ENCODE assay signal across 36 cellular contexts in genomic region chr10:59216178-59216869, GRCh38. TPM values are rescaled to one million over a fixed set of nuclear protein-coding genes. Genes with fewer than 3 reads are reported as not detected.
"Had no signal": no experiment of that assay in that cellular context is flagged by ENCODE, and none has a peak within 500 bp of the region (broad histone marks: within the 10 kb centered on the region; RNA-seq: fewer than 3 reads in every experiment).

No MANE protein-coding gene starts in this region.

- H3K4me1 ChIP-seq: ascending aorta, body of pancreas, breast epithelium had no signal

- H3K36me3 ChIP-seq: adrenal gland, ascending aorta, brain microvascular endothelial cell, breast epithelium, cardiac muscle cell had no signal

- ATAC-seq: activated naive CD4-positive, alpha-beta T cell treated with anti-CD3 and anti-CD28 coated beads, Interleukin-2, amount 50 U/mL, for 72 hours; activated naive CD8-positive, alpha-beta T cell treated with anti-CD3 and anti-CD28 coated beads, Interleukin-2, amount 50 U/mL, for 24 hours; activated T-cell treated with anti-CD3 and anti-CD28 coated beads, Interleukin-2, amount 50 U/mL, for 4 hours; activated T-cell treated with anti-CD3 and anti-CD28 coated beads, Interleukin-2, amount 50 U/mL, for 72 hours; activated T-helper 17 cell treated with anti-CD3 and anti-CD28 coated beads, Interleukin-2, amount 50 U/mL, for 72 hours; body of pancreas had no signal

- FAIRE-seq: astrocyte, bronchial epithelial cell had no signal

- H3K4me3 ChIP-seq: adrenal gland, ascending aorta, body of pancreas, breast epithelium, cardiac muscle cell had no signal

- H3K27me3 ChIP-seq: adrenal gland, ascending aorta, body of pancreas, brain microvascular endothelial cell, breast epithelium had no signal

- H3K27ac ChIP-seq: adrenal gland, ascending aorta, body of pancreas, brain microvascular endothelial cell, breast epithelium, cardiac muscle cell had no signal

- DNase-seq: activated effector memory CD4-positive, alpha-beta T cell treated with anti-CD3 and anti-CD28 coated beads, Interleukin-2, amount 50 U/mL, for 16 hours; activated effector memory CD4-positive, alpha-beta T cell treated with Interleukin-2 at 50 U/mL for 16 hours; activated gamma-delta T cell; activated gamma-delta T cell treated with Interleukin-2 at 50 U/mL for 16 hours; activated naive CD4-positive, alpha-beta T cell; activated naive CD4-positive, alpha-beta T cell treated with anti-CD3 and anti-CD28 coated beads for 36 hours; activated naive CD4-positive, alpha-beta T cell treated with anti-CD3 and anti-CD28 coated beads, Interleukin-2, amount 10 ng/mL, durations not matched to agents 7 days and 5 days; activated naive CD4-positive, alpha-beta T cell treated with anti-CD3 and anti-CD28 coated beads, Interleukin-2, amount 50 U/mL, for 16 hours; activated naive CD4-positive, alpha-beta T cell treated with Interleukin-2 at 50 U/mL for 16 hours; activated naive CD8-positive, alpha-beta T cell treated with anti-CD3 and anti-CD28 coated beads for 36 hours; activated naive CD8-positive, alpha-beta T cell treated with anti-CD3 and anti-CD28 coated beads, Interleukin-2, amount 10 ng/mL, durations not matched to agents 7 days and 5 days; activated naive CD8-positive, alpha-beta T cell treated with anti-CD3 and anti-CD28 coated beads, Interleukin-2, amount 50 U/mL, for 24 hours; activated T-cell treated with anti-CD3 and anti-CD28 coated beads, Interleukin-2, amount 50 U/mL, for 1 hour; activated T-cell treated with anti-CD3 and anti-CD28 coated beads, Interleukin-2, amount 50 U/mL, for 24 hours; activated T-cell treated with anti-CD3 and anti-CD28 coated beads, Interleukin-2, amount 50 U/mL, for 4 hours; activated T-cell treated with anti-CD3 and anti-CD28 coated beads, Interleukin-2, amount 50 U/mL, for 48 hours; activated T-cell treated with anti-CD3 and anti-CD28 coated beads, Interleukin-2, amount 50 U/mL, for 72 hours; adrenal gland; amniotic stem cell; amygdala; anterior cingulate cortex; aorta; body of pancreas; brain microvascular endothelial cell; caudate nucleus; central memory CD4-positive, alpha-beta T cell; cerebellar nuclear complex had no signal

- H3K9me3 ChIP-seq: adrenal gland, ascending aorta, body of pancreas, breast epithelium had no signal

RNA-seq across cellular contexts. Expression of gene PHYHIPL, which starts 39.9 kb away (rescaled TPM):
- total RNA-seq: activated naive CD4-positive, alpha-beta T cell treated with anti-CD3 and anti-CD28 coated beads for 36 hours; activated naive CD4-positive, alpha-beta T cell treated with anti-CD3 and anti-CD28 coated beads, Interleukin-2, amount 50 U/mL, for 72 hours; activated naive CD8-positive, alpha-beta T cell treated with anti-CD3 and anti-CD28 coated beads for 36 hours; activated naive CD8-positive, alpha-beta T cell treated with anti-CD3 and anti-CD28 coated beads, Interleukin-2, amount 10 ng/mL, durations not matched to agents 7 days and 5 days; activated T-cell treated with anti-CD3 and anti-CD28 coated beads, Interleukin-2, amount 50 U/mL, for 4 hours; activated T-cell treated with anti-CD3 and anti-CD28 coated beads, Interleukin-2, amount 50 U/mL, for 72 hours; activated T-helper 1 cell treated with anti-CD3 and anti-CD28 coated beads, Interleukin-12 subunit alpha, Interleukin-12 subunit beta, Interleukin-2, Interleukin-4 antibody, amounts not matched to agents 30 ng/mL and 10 ng/mL and 1 ng/mL, durations not matched to agents 14 hours and 24 hours and 36 hours; activated T-helper 17 cell treated with anti-CD3 and anti-CD28 coated beads, Interleukin-2, amount 50 U/mL, for 72 hours; activated T-helper 2 cell treated with anti-CD3 and anti-CD28 coated beads, Interferon-gamma antibody, Interleukin-2, Interleukin-4, amounts not matched to agents 10 μg/mL and 5 μg/mL and 100 μg/mL, durations not matched to agents 14 hours and 24 hours and 36 hours; ascending aorta; bronchial epithelial cell; cardiac muscle cell had no signal
